In genomic region chr19:39480337-39481228, GRCh38 we compare ENCODE assay signal across 1 cellular context.
TF ChIP-seq lines count a peak whose summit lies in the region.

TSS of gene TIMM50 (plus strand) at chr19:39480838. CDS start at chr19:39480854, 16 bp downstream.

TF ChIP-seq in HepG2, 621 proteins besides CTCF, POLR2A, EP300 and RAD21 (continued from another document and continues in another):
- TF ChIP-seq, protein P1, sequence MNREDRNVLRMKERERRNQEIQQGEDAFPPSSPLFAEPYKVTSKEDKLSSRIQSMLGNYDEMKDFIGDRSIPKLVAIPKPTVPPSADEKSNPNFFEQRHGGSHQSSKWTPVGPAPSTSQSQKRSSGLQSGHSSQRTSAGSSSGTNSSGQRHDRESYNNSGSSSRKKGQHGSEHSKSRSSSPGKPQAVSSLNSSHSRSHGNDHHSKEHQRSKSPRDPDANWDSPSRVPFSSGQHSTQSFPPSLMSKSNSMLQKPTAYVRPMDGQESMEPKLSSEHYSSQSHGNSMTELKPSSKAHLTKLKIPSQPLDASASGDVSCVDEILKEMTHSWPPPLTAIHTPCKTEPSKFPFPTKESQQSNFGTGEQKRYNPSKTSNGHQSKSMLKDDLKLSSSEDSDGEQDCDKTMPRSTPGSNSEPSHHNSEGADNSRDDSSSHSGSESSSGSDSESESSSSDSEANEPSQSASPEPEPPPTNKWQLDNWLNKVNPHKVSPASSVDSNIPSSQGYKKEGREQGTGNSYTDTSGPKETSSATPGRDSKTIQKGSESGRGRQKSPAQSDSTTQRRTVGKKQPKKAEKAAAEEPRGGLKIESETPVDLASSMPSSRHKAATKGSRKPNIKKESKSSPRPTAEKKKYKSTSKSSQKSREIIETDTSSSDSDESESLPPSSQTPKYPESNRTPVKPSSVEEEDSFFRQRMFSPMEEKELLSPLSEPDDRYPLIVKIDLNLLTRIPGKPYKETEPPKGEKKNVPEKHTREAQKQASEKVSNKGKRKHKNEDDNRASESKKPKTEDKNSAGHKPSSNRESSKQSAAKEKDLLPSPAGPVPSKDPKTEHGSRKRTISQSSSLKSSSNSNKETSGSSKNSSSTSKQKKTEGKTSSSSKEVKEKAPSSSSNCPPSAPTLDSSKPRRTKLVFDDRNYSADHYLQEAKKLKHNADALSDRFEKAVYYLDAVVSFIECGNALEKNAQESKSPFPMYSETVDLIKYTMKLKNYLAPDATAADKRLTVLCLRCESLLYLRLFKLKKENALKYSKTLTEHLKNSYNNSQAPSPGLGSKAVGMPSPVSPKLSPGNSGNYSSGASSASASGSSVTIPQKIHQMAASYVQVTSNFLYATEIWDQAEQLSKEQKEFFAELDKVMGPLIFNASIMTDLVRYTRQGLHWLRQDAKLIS (CRISPR knock-in tag; IDR thresholded peaks at IDR 0.05): no peak
- TF ChIP-seq, protein P2, sequence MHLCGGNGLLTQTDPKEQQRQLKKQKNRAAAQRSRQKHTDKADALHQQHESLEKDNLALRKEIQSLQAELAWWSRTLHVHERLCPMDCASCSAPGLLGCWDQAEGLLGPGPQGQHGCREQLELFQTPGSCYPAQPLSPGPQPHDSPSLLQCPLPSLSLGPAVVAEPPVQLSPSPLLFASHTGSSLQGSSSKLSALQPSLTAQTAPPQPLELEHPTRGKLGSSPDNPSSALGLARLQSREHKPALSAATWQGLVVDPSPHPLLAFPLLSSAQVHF (CRISPR knock-in tag; IDR thresholded peaks at IDR 0.05): no peak
- no peak for TF ChIP-seq RELA (CRISPR knock-in tag; IDR thresholded peaks at IDR 0.05)
- 0 out of 2 replicates have a peak, but pooled peaks have one; percentile 51 for TF ChIP-seq ZNF670 (CRISPR knock-in tag; IDR thresholded peaks at IDR 0.05; ENCODE audit: borderline replicate concordance)
- no peak for TF ChIP-seq ZMYM2 (CRISPR knock-in tag; IDR thresholded peaks at IDR 0.05)
- no peak for TF ChIP-seq HDAC6 (IDR thresholded peaks at IDR 0.05; ENCODE audit: low read depth, low read length)
- TF ChIP-seq SMAD9 (CRISPR knock-in tag; IDR thresholded peaks at IDR 0.05): no peak
- TF ChIP-seq GATA4 (IDR thresholded peaks at IDR 0.05; ENCODE audit: borderline replicate concordance, low read depth): peak; percentile 54; the same call in 1 of the 2 replicates
- TF ChIP-seq ZNF263 (CRISPR knock-in tag; IDR thresholded peaks at IDR 0.05): no peak
- no peak for TF ChIP-seq IKZF1 (IDR thresholded peaks at IDR 0.05)
- peak; percentile 78 for TF ChIP-seq DR1 (CRISPR knock-in tag; IDR thresholded peaks at IDR 0.05)
- TF ChIP-seq ZNF501 (CRISPR knock-in tag; IDR thresholded peaks at IDR 0.05): peak; percentile 91; the same call in 1 of the 2 replicates
- TF ChIP-seq ERF (CRISPR knock-in tag; IDR thresholded peaks at IDR 0.05): peak; percentile 92
- TF ChIP-seq ZNF101 (CRISPR knock-in tag; IDR thresholded peaks at IDR 0.05; ENCODE audit: borderline replicate concordance, low read depth): no peak
- TF ChIP-seq, protein P3, sequence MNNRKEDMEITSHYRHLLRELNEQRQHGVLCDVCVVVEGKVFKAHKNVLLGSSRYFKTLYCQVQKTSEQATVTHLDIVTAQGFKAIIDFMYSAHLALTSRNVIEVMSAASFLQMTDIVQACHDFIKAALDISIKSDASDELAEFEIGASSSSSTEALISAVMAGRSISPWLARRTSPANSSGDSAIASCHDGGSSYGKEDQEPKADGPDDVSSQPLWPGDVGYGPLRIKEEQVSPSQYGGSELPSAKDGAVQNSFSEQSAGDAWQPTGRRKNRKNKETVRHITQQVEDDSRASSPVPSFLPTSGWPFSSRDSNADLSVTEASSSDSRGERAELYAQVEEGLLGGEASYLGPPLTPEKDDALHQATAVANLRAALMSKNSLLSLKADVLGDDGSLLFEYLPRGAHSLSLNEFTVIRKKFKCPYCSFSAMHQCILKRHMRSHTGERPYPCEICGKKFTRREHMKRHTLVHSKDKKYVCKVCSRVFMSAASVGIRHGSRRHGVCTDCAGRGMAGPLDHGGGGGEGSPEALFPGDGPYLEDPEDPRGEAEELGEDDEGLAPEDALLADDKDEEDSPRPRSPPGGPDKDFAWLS (CRISPR knock-in tag; IDR thresholded peaks at IDR 0.05; ENCODE audit: borderline replicate concordance): no peak
- no peak for TF ChIP-seq ZNF343 (CRISPR knock-in tag; IDR thresholded peaks at IDR 0.05)
- no peak for TF ChIP-seq MBNL3 (CRISPR knock-in tag; conservative IDR thresholded peaks at IDR 0.05)
- 0 out of 2 replicates have a peak, but pooled peaks have one; percentile 33 for TF ChIP-seq ATF6 (CRISPR knock-in tag; conservative IDR thresholded peaks at IDR 0.05)
- TF ChIP-seq, protein P4, sequence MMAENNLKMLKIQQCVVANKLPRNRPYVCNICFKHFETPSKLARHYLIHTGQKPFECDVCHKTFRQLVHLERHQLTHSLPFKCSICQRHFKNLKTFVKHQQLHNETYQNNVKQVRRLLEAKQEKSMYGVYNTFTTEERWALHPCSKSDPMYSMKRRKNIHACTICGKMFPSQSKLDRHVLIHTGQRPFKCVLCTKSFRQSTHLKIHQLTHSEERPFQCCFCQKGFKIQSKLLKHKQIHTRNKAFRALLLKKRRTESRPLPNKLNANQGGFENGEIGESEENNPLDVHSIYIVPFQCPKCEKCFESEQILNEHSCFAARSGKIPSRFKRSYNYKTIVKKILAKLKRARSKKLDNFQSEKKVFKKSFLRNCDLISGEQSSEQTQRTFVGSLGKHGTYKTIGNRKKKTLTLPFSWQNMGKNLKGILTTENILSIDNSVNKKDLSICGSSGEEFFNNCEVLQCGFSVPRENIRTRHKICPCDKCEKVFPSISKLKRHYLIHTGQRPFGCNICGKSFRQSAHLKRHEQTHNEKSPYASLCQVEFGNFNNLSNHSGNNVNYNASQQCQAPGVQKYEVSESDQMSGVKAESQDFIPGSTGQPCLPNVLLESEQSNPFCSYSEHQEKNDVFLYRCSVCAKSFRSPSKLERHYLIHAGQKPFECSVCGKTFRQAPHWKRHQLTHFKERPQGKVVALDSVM (CRISPR knock-in tag; IDR thresholded peaks at IDR 0.05): 0 out of 2 replicates have a peak, but pooled peaks have one; percentile 21
- peak; percentile 42 for TF ChIP-seq ZEB1 (IDR thresholded peaks at IDR 0.05; ENCODE audit: insufficient replicate concordance, low read depth)
- TF ChIP-seq, protein P5, sequence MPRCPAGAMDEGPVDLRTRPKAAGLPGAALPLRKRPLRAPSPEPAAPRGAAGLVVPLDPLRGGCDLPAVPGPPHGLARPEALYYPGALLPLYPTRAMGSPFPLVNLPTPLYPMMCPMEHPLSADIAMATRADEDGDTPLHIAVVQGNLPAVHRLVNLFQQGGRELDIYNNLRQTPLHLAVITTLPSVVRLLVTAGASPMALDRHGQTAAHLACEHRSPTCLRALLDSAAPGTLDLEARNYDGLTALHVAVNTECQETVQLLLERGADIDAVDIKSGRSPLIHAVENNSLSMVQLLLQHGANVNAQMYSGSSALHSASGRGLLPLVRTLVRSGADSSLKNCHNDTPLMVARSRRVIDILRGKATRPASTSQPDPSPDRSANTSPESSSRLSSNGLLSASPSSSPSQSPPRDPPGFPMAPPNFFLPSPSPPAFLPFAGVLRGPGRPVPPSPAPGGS (CRISPR knock-in tag; IDR thresholded peaks at IDR 0.05): no peak
- no peak for TF ChIP-seq MYNN (CRISPR knock-in tag; IDR thresholded peaks at IDR 0.05; ENCODE audit: low read depth)
- no peak for TF ChIP-seq AKNA (CRISPR knock-in tag; IDR thresholded peaks at IDR 0.05; ENCODE audit: borderline replicate concordance)
- no peak for TF ChIP-seq ZC3H4 (CRISPR knock-in tag; IDR thresholded peaks at IDR 0.05; ENCODE audit: borderline replicate concordance)
- TF ChIP-seq ZNF382 (CRISPR knock-in tag; IDR thresholded peaks at IDR 0.05; ENCODE audit: borderline replicate concordance): no peak
- TF ChIP-seq MBD4 (IDR thresholded peaks at IDR 0.05; ENCODE audit: borderline replicate concordance, low read length): no peak
- TF ChIP-seq TBX2 (CRISPR knock-in tag; IDR thresholded peaks at IDR 0.05; ENCODE audit: borderline replicate concordance): peak; percentile 79
- peak; percentile 93; the same call in 1 of the 2 replicates for TF ChIP-seq ZMAT3 (CRISPR knock-in tag; conservative IDR thresholded peaks at IDR 0.05)
- no peak for TF ChIP-seq ZSCAN25 (CRISPR knock-in tag; IDR thresholded peaks at IDR 0.05)
- TF ChIP-seq THAP9 (CRISPR knock-in tag; IDR thresholded peaks at IDR 0.05; ENCODE audit: borderline replicate concordance): peak; percentile 83
- TF ChIP-seq CBX1 (IDR thresholded peaks at IDR 0.05; ENCODE audit: low read depth): peak; percentile 68
- peak; percentile 87 for TF ChIP-seq ASH2L (IDR thresholded peaks at IDR 0.05; ENCODE audit: insufficient read length, low read depth, low read length)
- 0 out of 2 replicates have a peak, but pooled peaks have one; percentile 57 for TF ChIP-seq JUN (CRISPR knock-in tag; IDR thresholded peaks at IDR 0.05)
- no peak for TF ChIP-seq HIC2 (CRISPR knock-in tag; IDR thresholded peaks at IDR 0.05; ENCODE audit: low read depth)
- TF ChIP-seq ARHGAP35 (CRISPR knock-in tag; IDR thresholded peaks at IDR 0.05; ENCODE audit: borderline replicate concordance): peak; percentile 35; the same call in 1 of the 2 replicates
- TF ChIP-seq IRX3 (CRISPR knock-in tag; IDR thresholded peaks at IDR 0.05; ENCODE audit: borderline replicate concordance, low read depth): 0 out of 2 replicates have a peak, but pooled peaks have one; percentile 30
